In genomic region chr13:79662882-79663281, GRCh38 we compare ENCODE assay signal across 15 cellular contexts.
DNase-seq lines count a peak whose midpoint lies in the region; ATAC-seq, FAIRE-seq and TF ChIP-seq lines count a peak whose summit lies in the region.
"Had no signal": no experiment of that assay in that cellular context is flagged by ENCODE, and none has a peak within 500 bp of the region (broad histone marks: within the 10 kb centered on the region; RNA-seq: fewer than 3 reads in every experiment).

No MANE protein-coding gene starts in this region.

- H3K4me2 ChIP-seq in keratinocyte (ENCODE audit: control insufficient read depth, extremely low read depth, insufficient read depth, low read depth, low read length) = no peak overlapping the region

- no peaks in the 10 kb centered on the region for H3K79me2 ChIP-seq in keratinocyte (ENCODE audit: control insufficient read depth, insufficient read depth, low read length)

- intact Hi-C loops in A673 (cut with micrococcal nuclease; ENCODE audit: unreplicated experiment) (no loop called here), adrenal gland (cut with DNase I) (no loop called here)
- intact Hi-C loops in CD8-positive, alpha-beta T cell (cut with DNase I, micrococcal nuclease) = no loop called here

- CTCF ChIA-PET in A673 (lab: Charles Lee) = no interaction called here
- CTCF ChIA-PET in CD8-positive, alpha-beta T cell (lab: Charles Lee) = no interaction called here

- H3K9me3 ChIP-seq in A673 (ENCODE audit: low read depth, low read length, poor library complexity, severe bottlenecking) (no peaks in the 10 kb centered on the region), adrenal gland (replicated peaks in 1 of 3) (no peaks in the 10 kb centered on the region), keratinocyte (ENCODE audit: control insufficient read depth, low read depth, low read length) (no peaks in the 10 kb centered on the region)
- no peaks in the 10 kb centered on the region for H3K9me3 ChIP-seq in CD8-positive, alpha-beta T cell (ENCODE audit: low read length)

- H3K27ac Mint-ChIP-seq in CD8-positive, alpha-beta T cell = no peak overlapping the region
- H3K27ac Mint-ChIP-seq: naive B cell had no signal

- no peak overlapping the region for H3K4me3 ChIP-seq in A673 (ENCODE audit: low read depth, low read length, poor library complexity, severe bottlenecking)
- H3K4me3 ChIP-seq in Jurkat, Clone E6-1 (ENCODE audit: low read length) = no peak overlapping the region
- no peak overlapping the region for H3K4me3 ChIP-seq in adrenal gland
- H3K4me3 ChIP-seq in keratinocyte (ENCODE audit: control insufficient read depth in 2 of 3, extremely low read depth in 1 of 3, insufficient read depth in 2 of 3, low read depth in 1 of 3, low read length in 3 of 3) = no peak overlapping the region
- no peak overlapping the region for H3K4me3 ChIP-seq in CD8-positive, alpha-beta T cell (ENCODE audit: low read depth, low read length)

- TF ChIP-seq POLR2A in adrenal gland (IDR thresholded peaks at IDR 0.05) = no peak

- H3K36me3 Mint-ChIP-seq in CD8-positive, alpha-beta T cell = no peaks in the 10 kb centered on the region
- H3K36me3 Mint-ChIP-seq: naive B cell had no signal

- no peaks in the 10 kb centered on the region for H3K27me3 ChIP-seq in A673 (replicated peaks; ENCODE audit: insufficient read depth, low read depth, low read length, poor library complexity)
- H3K27me3 ChIP-seq in adrenal gland = no peaks in the 10 kb centered on the region
- H3K27me3 ChIP-seq in keratinocyte (ENCODE audit: control insufficient read depth, extremely low read depth, insufficient read depth, low read length) = no peaks in the 10 kb centered on the region
- no peaks in the 10 kb centered on the region for H3K27me3 ChIP-seq in CD8-positive, alpha-beta T cell (ENCODE audit: insufficient read depth, low read length)

- H3K27ac ChIP-seq in A673 (ENCODE audit: low read depth, low read length, poor library complexity, severe bottlenecking) = no peak overlapping the region
- H3K27ac ChIP-seq in adrenal gland = no peak overlapping the region
- no peak overlapping the region for H3K27ac ChIP-seq in keratinocyte (ENCODE audit: control insufficient read depth, insufficient read depth, low read length)
- no peak overlapping the region for H3K27ac ChIP-seq in CD8-positive, alpha-beta T cell (ENCODE audit: low read depth, low read length)
- H3K27ac ChIP-seq: epithelial cell of prostate had no signal

- H3K36me3 ChIP-seq in A673 (ENCODE audit: insufficient read depth, low read length, poor library complexity, severe bottlenecking) (no peaks in the 10 kb centered on the region), adrenal gland (replicated peaks in 1 of 2) (no peaks in the 10 kb centered on the region), keratinocyte (ENCODE audit: control insufficient read depth in 2 of 2, extremely low read depth in 1 of 2, insufficient read depth in 2 of 2, low read length in 2 of 2) (no peaks in the 10 kb centered on the region)
- H3K36me3 ChIP-seq in CD8-positive, alpha-beta T cell (ENCODE audit: insufficient read depth, low read length) = no peaks in the 10 kb centered on the region

- H3K9ac ChIP-seq in keratinocyte (ENCODE audit: control insufficient read depth, extremely low read depth, insufficient read depth, low read length) = no peak overlapping the region

- dilution Hi-C loops in keratinocyte (cut with MboI; ENCODE audit: extremely low pct_ligation_motif_present, low sequenced_read_pairs) = no loop called here

- POLR2A ChIA-PET in A673 (lab: Charles Lee; ENCODE audit: low non-redundant PET) = no interaction called here
- POLR2A ChIA-PET in CD8-positive, alpha-beta T cell (lab: Charles Lee) = no interaction called here

- H3K9me3 Mint-ChIP-seq in CD8-positive, alpha-beta T cell = no peaks in the 10 kb centered on the region
- H3K9me3 Mint-ChIP-seq: naive B cell had no signal

- peak overlapping the region; percentile 49 for H2AFZ ChIP-seq in keratinocyte (ENCODE audit: control insufficient read depth, low read length)

- ATAC-seq in CD8-positive, alpha-beta T cell = no peak

- no peak for FAIRE-seq in keratinocyte (lab: Jason Lieb, UNC)
- FAIRE-seq in HTR-8/SVneo (lab: Jason Lieb, UNC) = no peak
- FAIRE-seq: G401.6 had no signal

- DNase-seq in A673 (ENCODE audit: low spot score) (no peak), adrenal gland (peak in 4 of 7 donors; percentile 15 to 32 (median 22)), keratinocyte (ENCODE audit: low read depth, low spot score) (no peak), COR-L47 (lab: John Stamatoyannopoulos, UW) (no peak), HTR-8/SVneo (ENCODE audit: insufficient read length, low spot score) (no peak)
- peak; percentile 33 for DNase-seq in Jurkat, Clone E6-1 (ENCODE audit: low read depth, low spot score)
- DNase-seq in central memory CD4-positive, alpha-beta T cell = no peak
- no peak for DNase-seq in CD8-positive, alpha-beta T cell
- DNase-seq: Karpas-422; naive B cell; NCI-H345; stimulated activated CD4-positive, alpha-beta T cell treated with anti-CD3 and anti-CD28 coated beads, Interleukin-15, amount 100 ng/mL, for 24 hours; stimulated activated CD8-positive, alpha-beta memory T cell treated with anti-CD3 and anti-CD28 coated beads, Interleukin-4, amount 100 ng/mL, for 48 hours had no signal

- no TSS peak for BruUV-seq in A673 (replicated peaks; lab: Mats Ljungman, UMichigan)

- 26 to 35% (median 30%) methylated on average over 3 of the region's 3 CpGs for WGBS in adrenal gland, 4 donors

- H3K4me1 ChIP-seq in A673 (ENCODE audit: insufficient read depth, low read length, poor library complexity, severe bottlenecking) = peaks cover 25% of the 10 kb centered on the region
- peaks cover 0 to 6% of the 10 kb centered on the region in 2 donors for H3K4me1 ChIP-seq in adrenal gland (replicated peaks in 1 of 2)
- H3K4me1 ChIP-seq in keratinocyte (ENCODE audit: control insufficient read depth, extremely low read depth, insufficient read depth, low read length) = peaks cover 22% of the 10 kb centered on the region
- no peaks in the 10 kb centered on the region for H3K4me1 ChIP-seq in CD8-positive, alpha-beta T cell (ENCODE audit: insufficient read depth, low read length)

- TF ChIP-seq CTCF in A673 (conservative IDR thresholded peaks at IDR 0.05; ENCODE audit: low read depth, low read length) (peak; percentile 27; the same call in 1 of the 2 replicates), adrenal gland (IDR thresholded peaks at IDR 0.05) (no peak), keratinocyte (optimal IDR thresholded peaks at IDR 0.05 in 1 of 3, IDR thresholded peaks at IDR 0.05 in 1 of 3, conservative IDR thresholded peaks at IDR 0.05 in 1 of 3; ENCODE audit: extremely low read depth in 1 of 3, insufficient read depth in 2 of 3, low read length in 3 of 3) (peak in 1 of 3 experiments; percentile 41)
- TF ChIP-seq CTCF in CD8-positive, alpha-beta T cell (IDR thresholded peaks at IDR 0.05) = no peak

- no peaks in the 10 kb centered on the region for H4K20me1 ChIP-seq in keratinocyte (ENCODE audit: control insufficient read depth, extremely low read depth, insufficient read depth, low read length)

- H3K4me1 Mint-ChIP-seq in CD8-positive, alpha-beta T cell (ENCODE audit: low read depth) = no peaks in the 10 kb centered on the region
- H3K4me1 Mint-ChIP-seq: naive B cell had no signal

- H3K27me3 Mint-ChIP-seq in CD8-positive, alpha-beta T cell (ENCODE audit: low read depth) = peaks cover 2% of the 10 kb centered on the region

- H3K4me3 Mint-ChIP-seq in CD8-positive, alpha-beta T cell = no peak overlapping the region
- H3K4me3 Mint-ChIP-seq: naive B cell had no signal

- H3K9me1 ChIP-seq in keratinocyte (ENCODE audit: control insufficient read depth, extremely low read depth, insufficient read depth, low read length) = no peaks in the 10 kb centered on the region

Comparison
In these comparisons a context has a peak if more than half of its experiments do, and no peak if none do; other contexts are left out.
1. DNase-seq: peak in Jurkat, Clone E6-1 (single experiment) and adrenal gland (4 of 7); none in A673 (single experiment), keratinocyte (single experiment), central memory CD4-positive, alpha-beta T cell (single experiment), COR-L47 (single experiment), HTR-8/SVneo (single experiment) and CD8-positive, alpha-beta T cell (0 of 7).